17 cellular contexts compared by ENCODE assay signal in the genomic region with DNA sequence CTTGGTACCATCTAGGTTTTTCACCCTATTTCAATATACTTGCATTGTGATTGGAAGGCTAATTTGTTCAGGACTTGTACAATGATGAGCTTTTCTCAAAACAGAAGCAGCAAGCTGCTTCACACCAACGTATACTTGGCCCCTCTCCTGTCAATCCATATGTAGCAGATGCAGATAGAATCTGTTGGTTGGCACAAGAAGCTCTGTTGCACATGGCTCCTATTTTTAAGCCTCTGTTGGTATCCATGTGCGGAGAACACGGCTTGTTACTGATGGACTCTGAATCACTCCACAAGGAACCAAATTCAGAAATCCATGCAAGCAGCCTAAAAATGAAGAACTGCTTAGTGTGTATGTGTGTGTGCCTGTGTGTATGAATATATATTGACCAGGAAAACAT.
DNase-seq lines count a peak whose midpoint lies in the region; ATAC-seq and TF ChIP-seq lines count a peak whose summit lies in the region.
"Had no signal": no experiment of that assay in that cellular context is flagged by ENCODE, and none has a peak within 500 bp of the region (broad histone marks: within the 10 kb centered on the region; RNA-seq: fewer than 3 reads in every experiment).

No MANE protein-coding gene starts in this region.

- no peaks in the 10 kb centered on the region for H3K36me3 Mint-ChIP-seq in H9 (ENCODE audit: insufficient read depth in 1 of 3, low read depth in 3 of 3)
- H3K36me3 Mint-ChIP-seq: CD8-positive, alpha-beta T cell had no signal

- ATAC-seq in sciatic nerve (no peak), GM19023 (IDR thresholded peaks at IDR 0.05; ENCODE audit: unreplicated experiment) (no peak), right cardiac atrium (no peak)
- ATAC-seq: CD8-positive, alpha-beta T cell had no signal

- H3K56ac ChIP-seq in H9 (ENCODE audit: insufficient read length, low read depth, low read length): no peak overlapping the region

- H3T11ph ChIP-seq in H9 (ENCODE audit: low read length): no peak overlapping the region

- no peak overlapping the region for H2BK5ac ChIP-seq in H9 (ENCODE audit: insufficient read length, low read length)

- H3K27ac ChIP-seq in right cardiac atrium (ENCODE audit: low read length): no peak overlapping the region
- H3K27ac ChIP-seq in H9 (ENCODE audit: insufficient read length, low read depth, low read length): no peak overlapping the region
- H3K27ac ChIP-seq: BLaER1 treated with 17β-estradiol and CSF1 and Interleukin-3, amounts not matched to agents 10 nM and 100 nM had no signal

- H2BK120ac ChIP-seq in H9 (ENCODE audit: low read depth, low read length, poor library complexity, severe bottlenecking): no peak overlapping the region

- H3K4me1 ChIP-seq in right cardiac atrium (ENCODE audit: control insufficient read depth, insufficient read depth, low read length) (no peaks in the 10 kb centered on the region), H9 (ENCODE audit: insufficient read depth, low read length) (no peaks in the 10 kb centered on the region)
- H3K4me1 ChIP-seq: BLaER1 treated with 17β-estradiol and CSF1 and Interleukin-3, amounts not matched to agents 10 nM and 100 nM; HAP-1 had no signal

- H3K4ac ChIP-seq in H9 (ENCODE audit: low read depth, low read length): no peak overlapping the region

- H3K27me3 Mint-ChIP-seq in H9 (ENCODE audit: low read depth): no peaks in the 10 kb centered on the region
- H3K27me3 Mint-ChIP-seq: B cell had no signal

- H3K18ac ChIP-seq in H9 (ENCODE audit: insufficient read length, low read depth, low read length): no peak overlapping the region

- no peak overlapping the region for H3K14ac ChIP-seq in H9 (ENCODE audit: insufficient read depth, low read length)

- H2BK15ac ChIP-seq in H9 (ENCODE audit: low read depth, low read length): no peak overlapping the region

- no peaks in the 10 kb centered on the region for H3K79me1 ChIP-seq in H9 (ENCODE audit: insufficient read depth, low read depth, low read length, poor library complexity, severe bottlenecking)

- H3K79me2 ChIP-seq in H9 (ENCODE audit: insufficient read depth, low read length): no peaks in the 10 kb centered on the region

- no peak overlapping the region for H3K4me3 ChIP-seq in right cardiac atrium (ENCODE audit: low read length)
- H3K4me3 ChIP-seq: BLaER1 treated with 17β-estradiol and CSF1 and Interleukin-3, amounts not matched to agents 10 nM and 100 nM; HAP-1 had no signal

- intact Hi-C loops in sciatic nerve (cut with DNase I): no loop called here
- intact Hi-C loops in right cardiac atrium (cut with DNase I): no loop called here

- H3K27me3 ChIP-seq in right cardiac atrium (ENCODE audit: control insufficient read depth, insufficient read depth) (no peaks in the 10 kb centered on the region), H9 (ENCODE audit: insufficient read depth, low read length) (no peaks in the 10 kb centered on the region)
- H3K27me3 ChIP-seq: BLaER1 treated with 17β-estradiol and CSF1 and Interleukin-3, amounts not matched to agents 10 nM and 100 nM had no signal

- no peak overlapping the region for H2BK20ac ChIP-seq in H9 (ENCODE audit: low read depth, low read length, poor library complexity, severe bottlenecking)

- H3K23ac ChIP-seq in H9 (ENCODE audit: insufficient read length, low read depth, low read length): no peak overlapping the region

- no peak for TF ChIP-seq CTCF in H9 (conservative IDR thresholded peaks at IDR 0.05)

- H3K4me2 ChIP-seq in H9 (ENCODE audit: insufficient read depth, insufficient read length, low read length): no peak overlapping the region
- H3K4me2 ChIP-seq: BLaER1 treated with 17β-estradiol and CSF1 and Interleukin-3, amounts not matched to agents 10 nM and 100 nM had no signal

- no peaks in the 10 kb centered on the region for H3K9me3 ChIP-seq in right cardiac atrium (ENCODE audit: control insufficient read depth, low read length)
- H3K9me3 ChIP-seq in H9 (ENCODE audit: control insufficient read depth, low read depth, low read length): no peaks in the 10 kb centered on the region
- H3K9me3 ChIP-seq: BLaER1 treated with 17β-estradiol and CSF1 and Interleukin-3, amounts not matched to agents 10 nM and 100 nM; HAP-1 had no signal

- no peaks in the 10 kb centered on the region for H3K23me2 ChIP-seq in H9 (ENCODE audit: insufficient read length, low read depth, low read length, poor library complexity, severe bottlenecking)

- no peak overlapping the region for H3K4me3 Mint-ChIP-seq in H9
- H3K4me3 Mint-ChIP-seq: B cell; CD8-positive, alpha-beta T cell had no signal

- H2AK5ac ChIP-seq in H9 (ENCODE audit: insufficient read length, low read length): no peak overlapping the region

- H3K4me1 Mint-ChIP-seq in H9: no peaks in the 10 kb centered on the region
- H3K4me1 Mint-ChIP-seq: B cell had no signal

- H4K91ac ChIP-seq in H9 (ENCODE audit: insufficient read length, low read depth, low read length): no peak overlapping the region

- WGBS in right cardiac atrium: 76% methylated on average over 3 of the region's 3 CpGs
- WGBS in H9 (ENCODE audit: extremely low coverage, insufficient read length, low lambda C conversion rate): no CpG with 5 or more reads among the region's 3 CpGs

- no peak overlapping the region for H4K5ac ChIP-seq in H9 (ENCODE audit: insufficient read length, low read depth, low read length)

- H3K9ac ChIP-seq in H9 (ENCODE audit: extremely low read depth, insufficient read length, low read length): no peak overlapping the region
- H3K9ac ChIP-seq: BLaER1 treated with 17β-estradiol and CSF1 and Interleukin-3, amounts not matched to agents 10 nM and 100 nM had no signal

- peak; percentile 52 for DNase-seq in Ammon's horn (ENCODE audit: low spot score)
- DNase-seq in NCI-H1694 (lab: John Stamatoyannopoulos, UW): peak; percentile 80
- peak in 36 of 58 donors; percentile 1 to 82 (median 17) for DNase-seq in anterior cingulate cortex (lab: John Stamatoyannopoulos, UW)
- peak; percentile 22 for DNase-seq in middle frontal gyrus (ENCODE audit: extremely low spot score, low spot score)
- no peak for DNase-seq in sciatic nerve (ENCODE audit: low spot score)
- DNase-seq in right cardiac atrium: no peak
- DNase-seq in H9: no peak
- DNase-seq: 8988T; CD8-positive, alpha-beta T cell; DMS153; DMS79; GDM1; GOT3 had no signal

- H3K9me3 Mint-ChIP-seq in H9: no peaks in the 10 kb centered on the region
- H3K9me3 Mint-ChIP-seq: CD8-positive, alpha-beta T cell had no signal

- no peak overlapping the region for H2BK12ac ChIP-seq in H9 (ENCODE audit: insufficient read length, low read depth, low read length)

- H4K20me1 ChIP-seq in H9 (ENCODE audit: control insufficient read depth, insufficient read depth, insufficient read length): no peaks in the 10 kb centered on the region
- H4K20me1 ChIP-seq: BLaER1 treated with 17β-estradiol and CSF1 and Interleukin-3, amounts not matched to agents 10 nM and 100 nM had no signal

- H4K8ac ChIP-seq in H9 (replicated peaks; ENCODE audit: insufficient read length, low read depth, low read length): no peak overlapping the region

- H3K27ac Mint-ChIP-seq in H9: no peak overlapping the region
- H3K27ac Mint-ChIP-seq: B cell; CD8-positive, alpha-beta T cell had no signal

- no peak overlapping the region for H2AFZ ChIP-seq in H9 (ENCODE audit: low read length)

Comparison
In these comparisons a context has a peak if more than half of its experiments do, and no peak if none do; other contexts are left out.
1. DNase-seq: peak in Ammon's horn (single experiment), NCI-H1694 (single experiment), anterior cingulate cortex (36 of 58) and middle frontal gyrus (single experiment); none in sciatic nerve (single experiment), right cardiac atrium (0 of 3) and H9 (single experiment).